Comparison of ENCODE assay signal across 8 cellular contexts in the genomic region with DNA sequence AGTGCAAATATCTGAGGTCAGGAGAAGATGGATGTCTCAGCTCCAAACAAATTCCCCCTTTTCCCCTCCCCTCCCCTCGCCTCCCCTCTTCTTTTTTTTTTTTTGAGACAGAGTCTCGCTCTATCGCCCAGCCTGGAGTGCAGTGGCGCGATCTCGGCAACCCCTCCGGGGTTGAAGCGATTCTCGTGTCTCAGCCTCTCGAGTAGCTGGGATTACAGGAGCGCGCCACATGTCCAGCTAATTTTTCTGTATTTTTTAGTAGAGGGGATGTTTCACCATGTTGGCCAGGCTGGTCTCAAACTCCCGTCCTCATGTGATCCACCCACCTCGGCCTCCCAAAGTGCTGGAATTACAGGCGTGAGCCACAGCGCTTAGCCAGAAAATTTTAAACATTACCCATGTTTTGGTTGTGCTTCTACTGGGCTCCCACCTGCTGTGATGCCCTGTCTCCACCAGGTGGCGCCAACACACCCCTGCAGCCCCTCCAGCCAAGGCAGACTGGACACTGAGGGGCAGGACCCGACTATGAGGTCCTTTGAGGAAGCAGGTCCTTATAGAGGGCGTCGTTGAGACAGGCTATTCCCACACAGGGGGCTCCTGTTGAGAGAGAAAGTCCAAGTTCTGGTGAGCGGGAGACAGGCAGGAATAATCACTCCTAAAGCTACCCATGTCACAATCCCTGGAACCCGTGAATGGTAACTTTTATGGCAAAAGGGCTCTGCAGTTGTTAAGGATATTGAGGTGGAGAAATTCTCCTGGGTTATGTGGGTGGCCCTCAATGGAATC. TPM values are rescaled to one million over a fixed set of nuclear protein-coding genes. Genes with fewer than 3 reads are reported as not detected.
DNase-seq lines count a peak whose midpoint lies in the region; ATAC-seq and TF ChIP-seq lines count a peak whose summit lies in the region.

No MANE protein-coding gene starts in this region.

- peak; percentile 99 for TF ChIP-seq CTCF in HEK293 (tag by site-specific recombination; IDR thresholded peaks at IDR 0.05)
- peak; percentile 94 for TF ChIP-seq CTCF in lung (IDR thresholded peaks at IDR 0.05; ENCODE audit: control extremely low read depth, extremely low read depth)

- H3K4me3 ChIP-seq in CD4-positive, alpha-beta memory T cell (ENCODE audit: low read length in 2 of 2) = peak overlapping the region in 1 of 2 donors; percentile 21
- H3K4me3 ChIP-seq in HEK293 (ENCODE audit: low read depth, low read length) (peak overlapping the region; percentile 13), lung (no peak overlapping the region)

- no peaks in the 10 kb centered on the region for H3K9me3 ChIP-seq in CD4-positive, alpha-beta memory T cell (ENCODE audit: control insufficient read depth in 1 of 2, low read length in 2 of 2)
- no peaks in the 10 kb centered on the region for H3K9me3 ChIP-seq in HEK293 (ENCODE audit: control insufficient read depth, insufficient read depth, low read depth, low read length)
- H3K9me3 ChIP-seq in lung (ENCODE audit: control insufficient read depth in 2 of 2, insufficient read depth in 1 of 2, low read length in 1 of 2) = no peaks in the 10 kb centered on the region

- peak overlapping the region in 1 of 7 donors; percentile 36 for H3K27ac Mint-ChIP-seq in CD4-positive, alpha-beta memory T cell
- H3K27ac Mint-ChIP-seq in activated CD4-positive, alpha-beta memory T cell treated with anti-CD3 and anti-CD28 coated beads, Interleukin-2, amount 10 ng/mL, durations not matched to agents 7 days and 5 days = peak overlapping the region; percentile 18

- no peak overlapping the region for H3K27ac ChIP-seq in CD4-positive, alpha-beta memory T cell (ENCODE audit: low read depth, low read length)
- H3K27ac ChIP-seq in HEK293 (ENCODE audit: extremely low read depth, low read depth, low read length) (no peak overlapping the region; the same call in 1 of the 2 replicates), lung (ENCODE audit: low read depth in 1 of 2, low read length in 1 of 2) (no peak overlapping the region)

- H3K36me3 ChIP-seq in CD4-positive, alpha-beta memory T cell (ENCODE audit: insufficient read depth, low read length) = no peaks in the 10 kb centered on the region
- H3K36me3 ChIP-seq in HEK293 (ENCODE audit: control insufficient read depth in 2 of 2, insufficient read depth in 1 of 2, low read length in 2 of 2) (no peaks in the 10 kb centered on the region), lung (ENCODE audit: control insufficient read depth in 2 of 2, insufficient read depth in 2 of 2, low read length in 2 of 2) (no peaks in the 10 kb centered on the region)

- intact Hi-C loops in CD4-positive, alpha-beta memory T cell (cut with micrococcal nuclease) = loop anchor here (1.0 to 2.0 kb wide), 5 partner anchors 88 to 146 kb away; no protein-coding TSS in a partner anchor

- peaks cover 0 to 1% (median 0%) of the 10 kb centered on the region in 8 donors for H3K9me3 Mint-ChIP-seq in CD4-positive, alpha-beta memory T cell
- no peaks in the 10 kb centered on the region for H3K9me3 Mint-ChIP-seq in activated CD4-positive, alpha-beta memory T cell treated with anti-CD3 and anti-CD28 coated beads, Interleukin-2, amount 10 ng/mL, durations not matched to agents 7 days and 5 days

- H3K27me3 ChIP-seq in CD4-positive, alpha-beta memory T cell (ENCODE audit: insufficient read depth, low read length) = no peaks in the 10 kb centered on the region
- no peaks in the 10 kb centered on the region for H3K27me3 ChIP-seq in lung (ENCODE audit: control insufficient read depth, insufficient read depth)

- POLR2A ChIA-PET in CD4-positive, alpha-beta memory T cell (lab: Charles Lee; ENCODE audit: partially characterized antibody) = interaction anchor here (0.6 to 2.2 kb wide), 7 partner anchors 53 to 147 kb away, joined by 3 to 7 read pairs (median 4); no protein-coding TSS in a partner anchor
- POLR2A ChIA-PET in HEK293 (lab: Yijun Ruan, JAX) = interaction anchor here (0.5 to 2.2 kb wide), 4 partner anchors 10 to 1186 kb away, joined by 3 to 26 read pairs (median 4); a partner anchor contains a TSS
- POLR2A ChIA-PET in activated CD4-positive, alpha-beta memory T cell treated with anti-CD3 and anti-CD28 coated beads, Interleukin-2, amount 10 ng/mL, durations not matched to agents 7 days and 5 days (lab: Charles Lee) = interaction anchor here (0.9 to 2.2 kb wide), 8 partner anchors 9 to 123 kb away, joined by 3 to 16 read pairs (median 4); a partner anchor contains a TSS

- H3K36me3 Mint-ChIP-seq in CD4-positive, alpha-beta memory T cell = no peaks in the 10 kb centered on the region
- no peaks in the 10 kb centered on the region for H3K36me3 Mint-ChIP-seq in activated CD4-positive, alpha-beta memory T cell treated with anti-CD3 and anti-CD28 coated beads, Interleukin-2, amount 10 ng/mL, durations not matched to agents 7 days and 5 days (ENCODE audit: low read depth)

- H3K4me1 Mint-ChIP-seq in CD4-positive, alpha-beta memory T cell = peaks cover 0 to 21% (median 4%) of the 10 kb centered on the region in 4 donors
- peaks cover 29% of the 10 kb centered on the region for H3K4me1 Mint-ChIP-seq in activated CD4-positive, alpha-beta memory T cell treated with anti-CD3 and anti-CD28 coated beads, Interleukin-2, amount 10 ng/mL, durations not matched to agents 7 days and 5 days

- H3K27me3 Mint-ChIP-seq in CD4-positive, alpha-beta memory T cell = peaks cover 4 to 15% of the 10 kb centered on the region in 2 donors
- H3K27me3 Mint-ChIP-seq in activated CD4-positive, alpha-beta memory T cell treated with anti-CD3 and anti-CD28 coated beads, Interleukin-2, amount 10 ng/mL, durations not matched to agents 7 days and 5 days = peaks cover 7% of the 10 kb centered on the region

- CTCF ChIA-PET in CD4-positive, alpha-beta memory T cell (lab: Charles Lee; ENCODE audit: partially characterized antibody) = interaction anchor here (0.7 to 7.6 kb wide), 32 partner anchors 9 to 245 kb away, joined by 3 to 158 read pairs (median 6); a partner anchor contains a TSS
- CTCF ChIA-PET in HEK293 (lab: Yijun Ruan, JAX) = interaction anchor here (0.6 to 10.4 kb wide), 59 partner anchors 8 to 1154 kb away, joined by 3 to 433 read pairs (median 5); a partner anchor contains a TSS
- CTCF ChIA-PET in activated CD4-positive, alpha-beta memory T cell treated with anti-CD3 and anti-CD28 coated beads, Interleukin-2, amount 10 ng/mL, durations not matched to agents 7 days and 5 days (lab: Charles Lee) = interaction anchor here (0.6 to 7.2 kb wide), 30 partner anchors 8 to 1517 kb away, joined by 3 to 91 read pairs (median 6); a partner anchor contains a TSS

- peak; percentile 60 to 72 (median 63) for DNase-seq in CD4-positive, alpha-beta memory T cell
- DNase-seq in NCI-H748 treated with DMSO at 0.1 percent for 48 hours (lab: John Stamatoyannopoulos, UW) (peak; percentile 71), lung (ENCODE audit: low spot score) (peak; percentile 77)
- peak; percentile 76 for DNase-seq in activated CD4-positive, alpha-beta memory T cell treated with anti-CD3 and anti-CD28 coated beads, Interleukin-2, amount 10 ng/mL, durations not matched to agents 7 days and 5 days
- DNase-seq in effector CD4-positive, alpha-beta T cell = peak; percentile 64
- peak; percentile 39 to 42 for DNase-seq in stimulated activated CD8-positive, alpha-beta memory T cell treated with anti-CD3 and anti-CD28 coated beads, Interleukin-15, amount 100 ng/mL, for 4 hours (ENCODE audit: low read depth in 2 of 2)

- peaks cover 8% of the 10 kb centered on the region for H3K4me1 ChIP-seq in CD4-positive, alpha-beta memory T cell (ENCODE audit: insufficient read depth, low read length)
- H3K4me1 ChIP-seq in HEK293 (ENCODE audit: control insufficient read depth, insufficient read depth, low read length) (no peaks in the 10 kb centered on the region), lung (ENCODE audit: control insufficient read depth in 2 of 2, insufficient read depth in 2 of 2, low read length in 2 of 2) (peaks cover 0 to 7% of the 10 kb centered on the region in 2 donors)

- peak overlapping the region; percentile 48 to 84 (median 78) for H3K4me3 Mint-ChIP-seq in CD4-positive, alpha-beta memory T cell
- H3K4me3 Mint-ChIP-seq in activated CD4-positive, alpha-beta memory T cell treated with anti-CD3 and anti-CD28 coated beads, Interleukin-2, amount 10 ng/mL, durations not matched to agents 7 days and 5 days = peak overlapping the region; percentile 61

- WGBS in lung, 2 donors = 3 to 4% methylated on average over 22 of the region's 22 CpGs

- peak; percentile 92 for ATAC-seq in lung (ENCODE audit: insufficient read depth, low FRiP score)
- ATAC-seq in HG03457 (IDR thresholded peaks at IDR 0.05; ENCODE audit: unreplicated experiment) = no peak

TF ChIP-seq in HEK293, 187 proteins besides CTCF, POLR2A, EP300 and RAD21 (continues in another document):
- TF ChIP-seq ZNF626 (tag by site-specific recombination; IDR thresholded peaks at IDR 0.05) (no peak), YY1 (tag by site-specific recombination; IDR thresholded peaks at IDR 0.05) (no peak)

RNA-seq across cellular contexts. Expression of a gene that starts 6.3 kb away (rescaled TPM):
- total RNA-seq in CD4-positive, alpha-beta memory T cell = not detected
- not detected for polyA plus RNA-seq in CD4-positive, alpha-beta memory T cell
- total RNA-seq in activated CD4-positive, alpha-beta memory T cell treated with anti-CD3 and anti-CD28 coated beads, Interleukin-2, amount 10 ng/mL, durations not matched to agents 7 days and 5 days = not detected
- not detected for total RNA-seq in lung
- polyA plus RNA-seq in lung = under 1 TPM in 1 of 2 donors, not detected in 1; 0.16 TPM

RNA-seq across cellular contexts. Expression of a gene that starts 9.6 kb away (rescaled TPM):
- total RNA-seq in CD4-positive, alpha-beta memory T cell = 10 to 100 TPM; 27.7 to 28.9 TPM
- 10 to 100 TPM; 43.1 to 58.2 TPM for polyA plus RNA-seq in CD4-positive, alpha-beta memory T cell
- 10 to 100 TPM; 36.0 to 38.4 TPM for total RNA-seq in activated CD4-positive, alpha-beta memory T cell treated with anti-CD3 and anti-CD28 coated beads, Interleukin-2, amount 10 ng/mL, durations not matched to agents 7 days and 5 days
- 10 to 100 TPM; 25.5 to 51.4 TPM for total RNA-seq in lung
- 10 to 100 TPM; 46.2 to 51.7 TPM for polyA plus RNA-seq in lung

RNA-seq across cellular contexts. Expression of a gene that starts 22.1 kb away (rescaled TPM):
- total RNA-seq in CD4-positive, alpha-beta memory T cell = 1 to 10 TPM; 2.9 to 3.2 TPM
- polyA plus RNA-seq in CD4-positive, alpha-beta memory T cell = 1 to 10 TPM in 1 of 2 donors, under 1 TPM in 1; 0.64 to 7.1 TPM
- 1 to 10 TPM; 4.3 to 5.4 TPM for total RNA-seq in activated CD4-positive, alpha-beta memory T cell treated with anti-CD3 and anti-CD28 coated beads, Interleukin-2, amount 10 ng/mL, durations not matched to agents 7 days and 5 days
- total RNA-seq in lung = 10 to 100 TPM in 1 of 2 donors, 1 to 10 TPM in 1; 6.2 to 30.5 TPM
- polyA plus RNA-seq in lung = 10 to 100 TPM; 35.1 to 39.0 TPM

RNA-seq across cellular contexts. Expression of a gene that starts 51.7 kb away (rescaled TPM):
- total RNA-seq in CD4-positive, alpha-beta memory T cell = 10 to 100 TPM; 23.6 to 27.1 TPM
- polyA plus RNA-seq in CD4-positive, alpha-beta memory T cell = 10 to 100 TPM; 59.7 to 65.1 TPM
- total RNA-seq in activated CD4-positive, alpha-beta memory T cell treated with anti-CD3 and anti-CD28 coated beads, Interleukin-2, amount 10 ng/mL, durations not matched to agents 7 days and 5 days = 10 to 100 TPM; 17.9 to 27.1 TPM
- total RNA-seq in lung = 10 to 100 TPM; 38.9 to 39.2 TPM
- polyA plus RNA-seq in lung = 10 to 100 TPM; 19.7 to 54.5 TPM

RNA-seq across cellular contexts. Expression of a gene that starts 52.1 kb away (rescaled TPM):
- total RNA-seq in CD4-positive, alpha-beta memory T cell = 10 to 100 TPM; 18.2 to 23.0 TPM
- polyA plus RNA-seq in CD4-positive, alpha-beta memory T cell = 10 to 100 TPM; 46.4 to 58.6 TPM
- total RNA-seq in activated CD4-positive, alpha-beta memory T cell treated with anti-CD3 and anti-CD28 coated beads, Interleukin-2, amount 10 ng/mL, durations not matched to agents 7 days and 5 days = 10 to 100 TPM; 18.8 to 25.2 TPM
- 10 to 100 TPM in 1 of 2 donors, 1 to 10 TPM in 1; 6.3 to 21.6 TPM for total RNA-seq in lung
- 10 to 100 TPM; 32.6 to 34.4 TPM for polyA plus RNA-seq in lung
